21 cellular contexts compared by ENCODE assay signal in genomic region chr9:98854206-98854756, GRCh38. TPM values are rescaled to one million over a fixed set of nuclear protein-coding genes. Genes with fewer than 3 reads are reported as not detected.
DNase-seq lines count a peak whose midpoint lies in the region; ATAC-seq and TF ChIP-seq lines count a peak whose summit lies in the region.
"Had no signal": no experiment of that assay in that cellular context is flagged by ENCODE, and none has a peak within 500 bp of the region (broad histone marks: within the 10 kb centered on the region; RNA-seq: fewer than 3 reads in every experiment).

No MANE protein-coding gene starts in this region.

- ATAC-seq in left lung (peak; percentile 50), HG03196 (IDR thresholded peaks at IDR 0.05; ENCODE audit: unreplicated experiment) (no peak), GM18505 (IDR thresholded peaks at IDR 0.05; ENCODE audit: unreplicated experiment) (no peak)
- ATAC-seq: activated CD8-positive, alpha-beta memory T cell treated with anti-CD3 and anti-CD28 coated beads, Interleukin-2, amount 10 ng/mL, durations not matched to agents 7 days and 5 days; activated T-cell treated with anti-CD3 and anti-CD28 coated beads, Interleukin-2, amount 50 U/mL, for 72 hours; left colon had no signal

- no peak overlapping the region for H3K27ac ChIP-seq in left lung
- H3K27ac ChIP-seq: dorsolateral prefrontal cortex, neutrophil, prostate gland, WERI-Rb-1 had no signal

- DNase-seq in AG09309 (ENCODE audit: low read depth), result peak; percentile 93
- DNase-seq in HCEC 1CT, result peak; percentile 6
- peak; percentile 75 for DNase-seq in amniotic stem cell (lab: John Stamatoyannopoulos, UW)
- DNase-seq in left lung, result no peak
- DNase-seq in NCI-H2029 (lab: John Stamatoyannopoulos, UW), result no peak
- no peak for DNase-seq in GM13976 (ENCODE audit: low spot score)
- DNase-seq: activated CD4-positive, alpha-beta T cell treated with anti-CD3 and anti-CD28 coated beads, Interleukin-2, amount 10 ng/mL, durations not matched to agents 7 days and 5 days; activated CD8-positive, alpha-beta memory T cell treated with anti-CD3 and anti-CD28 coated beads, Interleukin-2, amount 10 ng/mL, durations not matched to agents 7 days and 5 days; activated naive CD4-positive, alpha-beta T cell treated with anti-CD3 and anti-CD28 coated beads, Interleukin-2, amount 50 U/mL, for 16 hours; activated T-cell treated with anti-CD3 and anti-CD28 coated beads, Interleukin-2, amount 50 U/mL, for 72 hours; dorsolateral prefrontal cortex; Kasumi-1; left colon; NCI-H1048; NCI-H2029 treated with DMSO at 0.1 percent for 48 hours; NCI-H345; WERI-Rb-1 had no signal

- no peaks in the 10 kb centered on the region for H3K27me3 ChIP-seq in left lung

- H3K36me3 ChIP-seq in left lung, result no peaks in the 10 kb centered on the region
- H3K36me3 ChIP-seq: neutrophil, prostate gland, WERI-Rb-1 had no signal

- TF ChIP-seq CTCF in AG09309 (IDR thresholded peaks at IDR 0.05; ENCODE audit: control insufficient read depth, insufficient read depth, low read depth, low read length, missing control alignments) (no peak), left lung (IDR thresholded peaks at IDR 0.05) (no peak), GM13976 (IDR thresholded peaks at IDR 0.05; ENCODE audit: borderline replicate concordance, control extremely low read depth, extremely low read depth, insufficient read depth, missing control alignments) (no peak)

- H3K9me3 ChIP-seq in left lung, result peaks cover 0 to 3% of the 10 kb centered on the region in 2 donors
- H3K9me3 ChIP-seq: neutrophil, prostate gland had no signal

- H3K4me3 ChIP-seq in AG09309 (ENCODE audit: control insufficient read depth, low read depth, low read length) (no peak overlapping the region), left lung (no peak overlapping the region)
- H3K4me3 ChIP-seq: dorsolateral prefrontal cortex, prostate gland had no signal

- intact Hi-C loops in left lung (cut with DNase I), result loop anchor here in 1 of 2 donors (10.0 kb wide), 1 partner anchor 281 kb away; no protein-coding TSS in a partner anchor

- peaks cover 0 to 4% of the 10 kb centered on the region in 2 donors for H3K4me1 ChIP-seq in left lung
- H3K4me1 ChIP-seq: prostate gland had no signal

- in situ Hi-C loops in GM13976 (cut with MboI; ENCODE audit: low sequenced_read_pairs, unreplicated experiment), result no loop called here

- no peak for TF ChIP-seq POLR2A in GM18505 (IDR thresholded peaks at IDR 0.05; ENCODE audit: borderline replicate concordance, extremely low read depth, insufficient read depth, insufficient read length)

RNA-seq across cellular contexts. Expression of gene GALNT12, which starts 46.8 kb away (rescaled TPM):
- 10 to 100 TPM; 20.0 to 21.3 TPM for total RNA-seq in left lung

RNA-seq across cellular contexts. Expression of gene ANKS6, which starts 57.9 kb away (rescaled TPM):
- 10 to 100 TPM; 23.4 to 26.9 TPM for total RNA-seq in left lung

Comparison
In these comparisons a context has a peak if more than half of its experiments do, and no peak if none do; other contexts are left out.
1. DNase-seq: peak in AG09309 (single experiment), HCEC 1CT (single experiment) and amniotic stem cell (single experiment); none in left lung (0 of 2), NCI-H2029 (single experiment) and GM13976 (single experiment).